Comparison of ENCODE assay signal across 15 cellular contexts in genomic region chr19:39131255-39131755, GRCh38. TPM values are rescaled to one million over a fixed set of nuclear protein-coding genes. Genes with fewer than 3 reads are reported as not detected.
DNase-seq lines count a peak whose midpoint lies in the region; ATAC-seq and TF ChIP-seq lines count a peak whose summit lies in the region.
"Had no signal": no experiment of that assay in that cellular context is flagged by ENCODE, and none has a peak within 500 bp of the region (broad histone marks: within the 10 kb centered on the region; RNA-seq: fewer than 3 reads in every experiment).

No MANE protein-coding gene starts in this region.

- no peaks in the 10 kb centered on the region for H3K36me3 Mint-ChIP-seq in activated T-cell treated with anti-CD3 and anti-CD28 coated beads, Interleukin-2, amount 50 U/mL, for 24 hours (ENCODE audit: low read depth)
- no peaks in the 10 kb centered on the region for H3K36me3 Mint-ChIP-seq in mesothelial cell of epicardium
- H3K36me3 Mint-ChIP-seq in activated CD8-positive, alpha-beta T cell treated with anti-CD3 and anti-CD28 coated beads, Interleukin-2, amount 10 ng/mL, durations not matched to agents 7 days and 5 days (ENCODE audit: low read depth), result no peaks in the 10 kb centered on the region

- peak in 1 of 4 donors; percentile 28 for TF ChIP-seq EP300 in upper lobe of left lung (IDR thresholded peaks at IDR 0.05)

- TF ChIP-seq CTCF in dorsolateral prefrontal cortex (IDR thresholded peaks at IDR 0.05 in 54 of 56, conservative IDR thresholded peaks at IDR 0.05 in 2 of 56; ENCODE audit: low read depth in 1 of 56, partially characterized antibody in 56 of 56) (no peak), mesothelial cell of epicardium (IDR thresholded peaks at IDR 0.05; ENCODE audit: unreplicated experiment) (no peak), upper lobe of left lung (IDR thresholded peaks at IDR 0.05) (no peak)

- no peaks in the 10 kb centered on the region for H3K36me3 ChIP-seq in upper lobe of left lung

- no peak for TF ChIP-seq POLR2A in upper lobe of left lung (IDR thresholded peaks at IDR 0.05)

- intact Hi-C loops in dorsolateral prefrontal cortex (cut with DNase I), result no loop called here

- no peaks in the 10 kb centered on the region for H3K9me3 Mint-ChIP-seq in activated T-cell treated with anti-CD3 and anti-CD28 coated beads, Interleukin-2, amount 50 U/mL, for 24 hours
- H3K9me3 Mint-ChIP-seq in mesothelial cell of epicardium, result no peaks in the 10 kb centered on the region
- no peaks in the 10 kb centered on the region for H3K9me3 Mint-ChIP-seq in activated CD8-positive, alpha-beta T cell treated with anti-CD3 and anti-CD28 coated beads, Interleukin-2, amount 10 ng/mL, durations not matched to agents 7 days and 5 days (ENCODE audit: insufficient read depth)

- H3K4me3 Mint-ChIP-seq in activated T-cell treated with anti-CD3 and anti-CD28 coated beads, Interleukin-2, amount 50 U/mL, for 24 hours, result no peak overlapping the region
- no peak overlapping the region for H3K4me3 Mint-ChIP-seq in mesothelial cell of epicardium
- H3K4me3 Mint-ChIP-seq in activated CD8-positive, alpha-beta T cell treated with anti-CD3 and anti-CD28 coated beads, Interleukin-2, amount 10 ng/mL, durations not matched to agents 7 days and 5 days, result no peak overlapping the region

- H3K9me3 ChIP-seq in upper lobe of left lung, result no peaks in the 10 kb centered on the region

- no peak for DNase-seq in activated T-cell treated with anti-CD3 and anti-CD28 coated beads, Interleukin-2, amount 50 U/mL, for 24 hours
- no peak for DNase-seq in activated T-cell treated with anti-CD3 and anti-CD28 coated beads, Interleukin-2, amount 50 U/mL, for 1 hour
- DNase-seq in dorsolateral prefrontal cortex, result no peak
- no peak for DNase-seq in mesothelial cell of epicardium (ENCODE audit: low spot score in 2 of 2, unreplicated experiment in 2 of 2)
- DNase-seq in upper lobe of left lung, result peak in 1 of 2 donors; percentile 42
- no peak for DNase-seq in CD1c-positive myeloid dendritic cell (ENCODE audit: extremely low spot score)
- no peak for DNase-seq in activated CD8-positive, alpha-beta T cell treated with anti-CD3 and anti-CD28 coated beads, Interleukin-2, amount 10 ng/mL, durations not matched to agents 7 days and 5 days
- DNase-seq: ACHN; activated CD4-positive, alpha-beta T cell treated with anti-CD3 and anti-CD28 coated beads for 48 hours; NCI-H187 treated with DMSO at 0.1 percent for 48 hours had no signal

- POLR2A ChIA-PET in activated CD8-positive, alpha-beta T cell treated with anti-CD3 and anti-CD28 coated beads, Interleukin-2, amount 10 ng/mL, durations not matched to agents 7 days and 5 days (lab: Charles Lee), result no interaction called here

- H3K4me3 ChIP-seq in dorsolateral prefrontal cortex (no peak overlapping the region), upper lobe of left lung (no peak overlapping the region)
- H3K4me3 ChIP-seq: lung had no signal

- H3K27me3 ChIP-seq in dorsolateral prefrontal cortex (no peaks in the 10 kb centered on the region), upper lobe of left lung (no peaks in the 10 kb centered on the region)

- H3K27ac Mint-ChIP-seq in activated T-cell treated with anti-CD3 and anti-CD28 coated beads, Interleukin-2, amount 50 U/mL, for 24 hours, result peak overlapping the region; percentile 41
- peak overlapping the region; percentile 100 for H3K27ac Mint-ChIP-seq in mesothelial cell of epicardium
- H3K27ac Mint-ChIP-seq in activated CD8-positive, alpha-beta T cell treated with anti-CD3 and anti-CD28 coated beads, Interleukin-2, amount 10 ng/mL, durations not matched to agents 7 days and 5 days, result no peak overlapping the region

- CTCF ChIA-PET in activated CD8-positive, alpha-beta T cell treated with anti-CD3 and anti-CD28 coated beads, Interleukin-2, amount 10 ng/mL, durations not matched to agents 7 days and 5 days (lab: Charles Lee), result no interaction called here

- no peaks in the 10 kb centered on the region for H3K27me3 Mint-ChIP-seq in activated T-cell treated with anti-CD3 and anti-CD28 coated beads, Interleukin-2, amount 50 U/mL, for 24 hours
- no peaks in the 10 kb centered on the region for H3K27me3 Mint-ChIP-seq in mesothelial cell of epicardium (ENCODE audit: low read depth)
- H3K27me3 Mint-ChIP-seq in activated CD8-positive, alpha-beta T cell treated with anti-CD3 and anti-CD28 coated beads, Interleukin-2, amount 10 ng/mL, durations not matched to agents 7 days and 5 days (ENCODE audit: low read depth), result no peaks in the 10 kb centered on the region

- H3K27ac ChIP-seq in dorsolateral prefrontal cortex, result peak overlapping the region in 54 of 59 donors; percentile 8 to 81 (median 58)
- H3K27ac ChIP-seq in upper lobe of left lung, result peak overlapping the region; percentile 74 to 94 (median 84)

- ATAC-seq in upper lobe of left lung (ENCODE audit: low FRiP score in 2 of 2) (no peak), HG03469 (IDR thresholded peaks at IDR 0.05; ENCODE audit: unreplicated experiment) (no peak)
- no peak for ATAC-seq in activated CD8-positive, alpha-beta T cell treated with anti-CD3 and anti-CD28 coated beads, Interleukin-2, amount 10 ng/mL, durations not matched to agents 7 days and 5 days

- peaks cover 79 to 88% (median 83%) of the 10 kb centered on the region in 4 donors for H3K4me1 ChIP-seq in upper lobe of left lung

- WGBS in upper lobe of left lung, 2 donors, result 36 to 45% methylated on average over 14 to 18 of the region's 18 CpGs

- H3K4me1 Mint-ChIP-seq in activated T-cell treated with anti-CD3 and anti-CD28 coated beads, Interleukin-2, amount 50 U/mL, for 24 hours (ENCODE audit: low read depth), result peaks cover 40% of the 10 kb centered on the region
- H3K4me1 Mint-ChIP-seq in mesothelial cell of epicardium, result peaks cover 84% of the 10 kb centered on the region
- peaks cover 18% of the 10 kb centered on the region for H3K4me1 Mint-ChIP-seq in activated CD8-positive, alpha-beta T cell treated with anti-CD3 and anti-CD28 coated beads, Interleukin-2, amount 10 ng/mL, durations not matched to agents 7 days and 5 days (ENCODE audit: low read depth)

RNA-seq across cellular contexts. Expression of gene PAK4, which starts 5.7 kb away (rescaled TPM):
- total RNA-seq in dorsolateral prefrontal cortex, result 10 to 100 TPM; 16.4 to 55.2 (median 25.7) TPM
- 101 to 103 TPM (median 102 TPM) in 3 replicates for total RNA-seq in mesothelial cell of epicardium
- 10 to 100 TPM; 23.4 to 88.2 (median 54.4) TPM for total RNA-seq in upper lobe of left lung
- total RNA-seq in activated CD8-positive, alpha-beta T cell treated with anti-CD3 and anti-CD28 coated beads, Interleukin-2, amount 10 ng/mL, durations not matched to agents 7 days and 5 days, result 10 to 100 TPM; 15.3 to 18.2 TPM

RNA-seq across cellular contexts. Expression of gene ACP7, which starts 47.1 kb away (rescaled TPM):
- 10 to 100 TPM in 2 of 120 experiments, 1 to 10 TPM in 106, under 1 TPM in 12; 0.15 to 17.0 (median 2.5) TPM for total RNA-seq in dorsolateral prefrontal cortex
- not detected in 3 replicates for total RNA-seq in mesothelial cell of epicardium
- total RNA-seq in upper lobe of left lung, result not detected
- total RNA-seq in activated CD8-positive, alpha-beta T cell treated with anti-CD3 and anti-CD28 coated beads, Interleukin-2, amount 10 ng/mL, durations not matched to agents 7 days and 5 days, result not detected
- total RNA-seq: HT-29, lung, RPMI7951, subcutaneous adipose tissue had no signal
